ENCODE assay signal across 8 cellular contexts in the genomic region with DNA sequence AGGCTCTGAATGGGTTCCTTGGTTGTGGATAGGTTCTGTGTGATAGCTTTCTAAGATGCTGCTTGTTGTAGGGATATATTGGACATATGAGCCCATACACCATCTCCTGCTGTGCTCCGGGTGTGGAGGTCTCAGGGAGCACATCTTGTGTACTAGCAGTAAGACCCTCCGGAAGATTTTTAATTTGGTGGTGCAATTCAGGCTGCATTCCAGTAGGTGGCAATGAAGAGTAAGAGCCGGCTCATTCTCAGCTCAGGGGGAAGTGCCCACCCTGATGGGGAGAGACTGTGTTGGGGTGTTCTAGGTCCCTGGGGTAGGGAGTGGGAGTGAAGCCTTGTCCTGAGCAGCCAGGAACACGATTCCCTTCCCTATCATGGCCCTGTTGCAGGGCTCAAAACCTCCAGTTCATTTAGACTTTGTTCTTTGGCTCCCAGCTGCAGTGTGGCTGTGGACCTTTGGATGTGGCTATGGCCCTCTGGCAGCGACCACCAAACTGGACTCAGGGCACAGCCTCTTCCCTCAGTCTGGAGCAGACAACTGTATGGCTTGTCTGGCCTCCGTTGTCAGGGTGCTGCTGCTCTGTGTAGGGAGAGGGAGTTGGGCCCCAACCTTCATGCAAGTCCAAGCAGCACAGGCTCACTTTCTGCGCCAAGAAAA.
DNase-seq lines count a peak whose midpoint lies in the region; ATAC-seq and TF ChIP-seq lines count a peak whose summit lies in the region.

No MANE protein-coding gene starts in this region.

- CTCF ChIA-PET in MCF 10A (lab: Yijun Ruan, JAX) = interaction anchor here (0.6 to 2.9 kb wide), 10 partner anchors 14 to 1085 kb away, joined by 3 to 6 read pairs (median 3); no protein-coding TSS in a partner anchor

- H3K27ac ChIP-seq in neural cell (ENCODE audit: low read length) = no peak overlapping the region

- no peak overlapping the region for H2AFZ ChIP-seq in neural cell (ENCODE audit: low read depth, low read length)

- peak; percentile 28 for TF ChIP-seq RAD21 in neural cell (conservative IDR thresholded peaks at IDR 0.05)

- H3K36me3 ChIP-seq in neural cell (ENCODE audit: insufficient read depth, low read length) = no peaks in the 10 kb centered on the region

- H3K4me3 Mint-ChIP-seq in MCF 10A (ENCODE audit: unreplicated experiment) = no peak overlapping the region

- H3K79me2 ChIP-seq in neural cell (replicated peaks; ENCODE audit: insufficient read depth, low read length) = no peaks in the 10 kb centered on the region

- H3K4me2 ChIP-seq in neural cell (ENCODE audit: low read length) = no peak overlapping the region

- peak; percentile 65 for TF ChIP-seq CTCF in MCF 10A (IDR thresholded peaks at IDR 0.05; ENCODE audit: unreplicated experiment)
- TF ChIP-seq CTCF in neural cell (IDR thresholded peaks at IDR 0.05; ENCODE audit: poor library complexity, severe bottlenecking) = peak; percentile 43

- H3K36me3 Mint-ChIP-seq in MCF 10A (ENCODE audit: insufficient read depth, unreplicated experiment) = no peaks in the 10 kb centered on the region

- H3F3A ChIP-seq in neural cell (ENCODE audit: insufficient read depth, low read length, poor library complexity, severe bottlenecking) = no peaks in the 10 kb centered on the region

- no peaks in the 10 kb centered on the region for H3K9me3 ChIP-seq in neural cell (ENCODE audit: low read length)

- TF ChIP-seq EP300 in neural cell (conservative IDR thresholded peaks at IDR 0.05; ENCODE audit: poor library complexity, severe bottlenecking) = no peak

- POLR2A ChIA-PET in MCF 10A (lab: Yijun Ruan, JAX) = no interaction called here

- no peak overlapping the region for H3K27ac Mint-ChIP-seq in MCF 10A (ENCODE audit: low read depth, unreplicated experiment)

- DNase-seq in NOMO-1 (lab: John Stamatoyannopoulos, UW; ENCODE audit: unreplicated experiment in 2 of 2) = peak; percentile 17 to 22
- DNase-seq in NOMO-1 treated with dmso at 0.1 percent for 144 hours (lab: John Stamatoyannopoulos, UW; ENCODE audit: unreplicated experiment) = no peak
- DNase-seq in HuH-7 (ENCODE audit: low spot score) = peak; percentile 34
- peak; percentile 25 for DNase-seq in MCF 10A (ENCODE audit: unreplicated experiment)
- no peak for DNase-seq in activated CD4-positive, CD25-positive, alpha-beta regulatory T cell (lab: John Stamatoyannopoulos, UW)
- DNase-seq in NCI-H226 = no peak

- BruUV-seq in MCF 10A (replicated peaks; lab: Mats Ljungman, UMichigan) = no TSS peak

- H3K9ac ChIP-seq in neural cell (ENCODE audit: low read length) = no peak overlapping the region

- H3K9me2 ChIP-seq in neural cell (ENCODE audit: insufficient read depth, low read length) = no peaks in the 10 kb centered on the region

- peaks cover 55% of the 10 kb centered on the region for H3K27me3 Mint-ChIP-seq in MCF 10A (ENCODE audit: insufficient read depth, unreplicated experiment)

- H3K4me1 Mint-ChIP-seq in MCF 10A (ENCODE audit: insufficient read depth, unreplicated experiment) = no peaks in the 10 kb centered on the region

- no peaks in the 10 kb centered on the region for H3K27me3 ChIP-seq in neural cell (ENCODE audit: insufficient read depth, low read depth, low read length)

- intact Hi-C loops in MCF 10A (cut with micrococcal nuclease) = loop anchor here (5.0 kb wide), 2 partner anchors 1024 to 1084 kb away; no protein-coding TSS in a partner anchor

- H4K20me1 ChIP-seq in neural cell (ENCODE audit: insufficient read depth) = no peaks in the 10 kb centered on the region

- no peak overlapping the region for H3K4me3 ChIP-seq in neural cell (ENCODE audit: low read length)

- no peaks in the 10 kb centered on the region for H3K9me3 Mint-ChIP-seq in MCF 10A (ENCODE audit: unreplicated experiment)

- no peak for ATAC-seq in GM21619 (IDR thresholded peaks at IDR 0.05; ENCODE audit: unreplicated experiment)

TF ChIP-seq in neural cell, 6 proteins besides CTCF, POLR2A, EP300 and RAD21:
- TF ChIP-seq POLR2AphosphoS5 (IDR thresholded peaks at IDR 0.05) = no peak
- TF ChIP-seq REST (IDR thresholded peaks at IDR 0.05; ENCODE audit: borderline replicate concordance) = no peak
- no peak for TF ChIP-seq TAF1 (IDR thresholded peaks at IDR 0.05; ENCODE audit: low read depth)
- TF ChIP-seq SMC3 (conservative IDR thresholded peaks at IDR 0.05; ENCODE audit: poor library complexity) = no peak
- TF ChIP-seq EZH2 (IDR thresholded peaks at IDR 0.05; ENCODE audit: borderline replicate concordance, insufficient read depth, low read length, poor library complexity, severe bottlenecking) = no peak
- no peak for TF ChIP-seq MXI1 (conservative IDR thresholded peaks at IDR 0.05; ENCODE audit: poor library complexity, severe bottlenecking)

Comparison
In these comparisons a context has a peak if more than half of its experiments do, and no peak if none do; other contexts are left out.
1. DNase-seq: peak in NOMO-1 (2 of 2), HuH-7 (single experiment) and MCF 10A (single experiment); none in NOMO-1 treated with dmso at 0.1 percent for 144 hours (single experiment), activated CD4-positive, CD25-positive, alpha-beta regulatory T cell (0 of 4) and NCI-H226 (single experiment).